In genomic region chr1:201676651-201677050, GRCh38 we compare ENCODE assay signal across 17 cellular contexts.
DNase-seq lines count a peak whose midpoint lies in the region; ATAC-seq and TF ChIP-seq lines count a peak whose summit lies in the region.
"Had no signal": no experiment of that assay in that cellular context is flagged by ENCODE, and none has a peak within 500 bp of the region (broad histone marks: within the 10 kb centered on the region; RNA-seq: fewer than 3 reads in every experiment).

No MANE protein-coding gene starts in this region.

- ATAC-seq in HG03469 (IDR thresholded peaks at IDR 0.05; ENCODE audit: unreplicated experiment): no peak
- no peak for ATAC-seq in GM21825 (IDR thresholded peaks at IDR 0.05; ENCODE audit: unreplicated experiment)
- ATAC-seq: activated CD4-positive, CD25-positive, alpha-beta regulatory T cell treated with anti-CD3 and anti-CD28 coated beads, Interleukin-2, amount 50 U/mL, for 24 hours; CD8-positive, alpha-beta T cell had no signal

- DNase-seq in ascending aorta (ENCODE audit: low spot score in 2 of 2): no peak
- DNase-seq in sigmoid colon: no peak
- no peak for DNase-seq in epidermal melanocyte (ENCODE audit: insufficient read length, low spot score)
- DNase-seq in NCI-H345 (lab: John Stamatoyannopoulos, UW): no peak
- DNase-seq: CD8-positive, alpha-beta T cell; cerebellar nuclear complex; foreskin melanocyte; NCI-H1694 treated with DMSO at 0.1 percent for 48 hours; SHP77; stimulated activated CD4-positive, alpha-beta T cell treated with anti-CD3 and anti-CD28 coated beads, Interleukin-15, amount 100 ng/mL, for 24 hours; stimulated activated naive CD4-positive, alpha-beta T cell had no signal

- no peak for TF ChIP-seq EP300 in sigmoid colon (IDR thresholded peaks at IDR 0.05)

- H3K27me3 ChIP-seq in BLaER1 treated with 17β-estradiol and CSF1 and Interleukin-3, amounts not matched to agents 10 nM and 100 nM: no peaks in the 10 kb centered on the region
- H3K27me3 ChIP-seq in ascending aorta: no peaks in the 10 kb centered on the region
- H3K27me3 ChIP-seq in iPS-15b (ENCODE audit: control insufficient read depth, insufficient read depth, low read length): no peaks in the 10 kb centered on the region
- H3K27me3 ChIP-seq in sigmoid colon: no peaks in the 10 kb centered on the region
- H3K27me3 ChIP-seq: vagina had no signal

- H3K9ac ChIP-seq in BLaER1 treated with 17β-estradiol and CSF1 and Interleukin-3, amounts not matched to agents 10 nM and 100 nM: peak overlapping the region in 9 of 11 experiments; percentile 22 to 76 (median 51); a peak in 10 of 22 replicates
- peak overlapping the region; percentile 2 for H3K9ac ChIP-seq in iPS-15b (ENCODE audit: low read depth, low read length)

- H3K9me3 ChIP-seq in BLaER1 treated with 17β-estradiol and CSF1 and Interleukin-3, amounts not matched to agents 10 nM and 100 nM (replicated peaks in 1 of 11): peaks cover 0 to 16% (median 0%) of the 10 kb centered on the region in 11 experiments; a peak in 8 of 22 replicates
- H3K9me3 ChIP-seq in ascending aorta (no peaks in the 10 kb centered on the region), iPS-15b (ENCODE audit: control insufficient read depth, insufficient read depth, low read length) (no peaks in the 10 kb centered on the region), sigmoid colon (no peaks in the 10 kb centered on the region)
- H3K9me3 ChIP-seq: vagina had no signal

- WGBS in sigmoid colon, 2 donors: 86 to 91% methylated on average over 4 of the region's 4 CpGs

- no peak for TF ChIP-seq CTCF in ascending aorta (IDR thresholded peaks at IDR 0.05)
- TF ChIP-seq CTCF in sigmoid colon (IDR thresholded peaks at IDR 0.05): no peak

- H3K4me3 ChIP-seq in BLaER1 treated with 17β-estradiol and CSF1 and Interleukin-3, amounts not matched to agents 10 nM and 100 nM: no peak overlapping the region
- H3K4me3 ChIP-seq in ascending aorta (no peak overlapping the region), iPS-15b (ENCODE audit: low read depth, low read length) (no peak overlapping the region), sigmoid colon (no peak overlapping the region)
- H3K4me3 ChIP-seq: vagina had no signal

- H3K4me2 ChIP-seq in BLaER1 treated with 17β-estradiol and CSF1 and Interleukin-3, amounts not matched to agents 10 nM and 100 nM: peak overlapping the region; percentile 58 to 92 (median 74)

- intact Hi-C loops in ascending aorta (cut with DNase I) (no loop called here), sigmoid colon (cut with DNase I) (no loop called here)

- peaks cover 11 to 89% (median 53%) of the 10 kb centered on the region in 11 experiments; a peak in 19 of 22 replicates for H3K36me3 ChIP-seq in BLaER1 treated with 17β-estradiol and CSF1 and Interleukin-3, amounts not matched to agents 10 nM and 100 nM
- H3K36me3 ChIP-seq in ascending aorta (no peaks in the 10 kb centered on the region), iPS-15b (ENCODE audit: control insufficient read depth, insufficient read depth, low read length) (no peaks in the 10 kb centered on the region), sigmoid colon (no peaks in the 10 kb centered on the region)
- H3K36me3 ChIP-seq: vagina had no signal

- H4K20me1 ChIP-seq in BLaER1 treated with 17β-estradiol and CSF1 and Interleukin-3, amounts not matched to agents 10 nM and 100 nM: peaks cover 0 to 100% (median 93%) of the 10 kb centered on the region in 11 experiments; a peak in 19 of 22 replicates

- H3K4me1 ChIP-seq in BLaER1 treated with 17β-estradiol and CSF1 and Interleukin-3, amounts not matched to agents 10 nM and 100 nM: peaks cover 45 to 71% (median 52%) of the 10 kb centered on the region in 10 experiments
- H3K4me1 ChIP-seq in ascending aorta (peaks cover 6 to 22% of the 10 kb centered on the region in 2 donors), iPS-15b (ENCODE audit: control insufficient read depth, insufficient read depth, low read length) (peaks cover 30% of the 10 kb centered on the region), sigmoid colon (peaks cover 0 to 39% (median 31%) of the 10 kb centered on the region in 4 donors)

- H3K27ac ChIP-seq in BLaER1 treated with 17β-estradiol and CSF1 and Interleukin-3, amounts not matched to agents 10 nM and 100 nM: peak overlapping the region in 10 of 11 experiments; percentile 32 to 77 (median 59); a peak in 12 of 22 replicates
- H3K27ac ChIP-seq in ascending aorta: peak overlapping the region; percentile 14 to 35
- H3K27ac ChIP-seq in sigmoid colon: peak overlapping the region; percentile 5 to 71 (median 44)

- TF ChIP-seq POLR2A in sigmoid colon (IDR thresholded peaks at IDR 0.05): no peak
